ENCODE assay signal across 8 cellular contexts in genomic region chr1:197902454-197903195, GRCh38. TPM values are rescaled to one million over a fixed set of nuclear protein-coding genes. Genes with fewer than 3 reads are reported as not detected.
DNase-seq lines count a peak whose midpoint lies in the region; ATAC-seq and TF ChIP-seq lines count a peak whose summit lies in the region.

Gene C1orf53, plus strand, starts transcription at chr1:197902630. Its CDS starts 20 bp downstream, at chr1:197902650.

- H2AK9ac ChIP-seq in IMR-90 (replicated peaks; ENCODE audit: low read depth, low read length, poor library complexity) = peak within 1 kb of the TSS; percentile 86

- H3K23ac ChIP-seq in IMR-90 (ENCODE audit: low read depth, low read length) = peak within 1 kb of the TSS; percentile 80

- peak within 1 kb of the TSS; percentile 85 for H2BK120ac ChIP-seq in IMR-90 (ENCODE audit: low read depth, low read length)

- no peak for TF ChIP-seq RAD21 in IMR-90 (IDR thresholded peaks at IDR 0.05; ENCODE audit: low read length)

- H4K20me1 ChIP-seq in IMR-90 (ENCODE audit: insufficient read depth, low read length) = no peaks in the 10 kb centered on the region
- no peaks in the 10 kb centered on the region for H4K20me1 ChIP-seq in fibroblast of lung (ENCODE audit: control insufficient read depth, extremely low read depth, insufficient read depth, low read length)

- H3K27me3 ChIP-seq in IMR-90 (ENCODE audit: control insufficient read depth, insufficient read depth, low read length) = peaks cover 7% of the 10 kb centered on the region
- H3K27me3 ChIP-seq in Panc1 (ENCODE audit: control insufficient read depth, insufficient read depth, low read length) = peaks cover 4% of the 10 kb centered on the region
- H3K27me3 ChIP-seq in fibroblast of lung (ENCODE audit: control insufficient read depth, insufficient read depth, low read length) = peaks cover 8% of the 10 kb centered on the region

- TF ChIP-seq POLR2A in IMR-90 (IDR thresholded peaks at IDR 0.05; ENCODE audit: low read depth, low read length) = no peak; the same call in 1 of the 2 replicates

- peaks cover 55% of the 10 kb centered on the region for H3K27me3 Mint-ChIP-seq in activated T-helper 1 cell treated with anti-CD3 and anti-CD28 coated beads, Interleukin-12 subunit alpha, Interleukin-12 subunit beta, Interleukin-2, Interleukin-4 antibody, amounts not matched to agents 30 ng/mL and 10 ng/mL and 1 ng/mL, durations not matched to agents 14 hours and 24 hours and 36 hours (ENCODE audit: insufficient read depth)
- H3K27me3 Mint-ChIP-seq in natural killer cell treated with Interleukin-12 subunit alpha and Interleukin-12 subunit beta and Interleukin-15 and Interleukin-18, amount 100 ng/mL, for 72 hours = peaks cover 31 to 43% of the 10 kb centered on the region in 2 donors

- in situ Hi-C loops in IMR-90 (cut with MboI; ENCODE audit: low sequenced_read_pairs) = loop anchor here (25.0 kb wide), 1 partner anchor 785 kb away; no protein-coding TSS in a partner anchor
- in situ Hi-C loops in Panc1 (cut with HindIII; ENCODE audit: low pct_unique_long_range_greater_than_20kb, low sequenced_read_pairs) = no loop called here

- peak within 1 kb of the TSS; percentile 90 for H3K4me2 ChIP-seq in IMR-90 (ENCODE audit: low read depth, low read length)
- H3K4me2 ChIP-seq in fibroblast of lung (ENCODE audit: extremely low read depth, insufficient read depth, low read length) = peak within 1 kb of the TSS; percentile 91

- peak within 1 kb of the TSS; percentile 85 for H3K18ac ChIP-seq in IMR-90 (ENCODE audit: low read depth, low read length)

- H3K36me3 ChIP-seq in IMR-90 (ENCODE audit: control insufficient read depth, insufficient read depth, low read length) (no peaks in the 10 kb centered on the region), Panc1 (ENCODE audit: control insufficient read depth, insufficient read depth, low read length) (no peaks in the 10 kb centered on the region; the same call in 1 of the 2 replicates), fibroblast of lung (ENCODE audit: control insufficient read depth, insufficient read depth, low read length) (no peaks in the 10 kb centered on the region)

- H2AK5ac ChIP-seq in IMR-90 (ENCODE audit: low read depth, low read length) = 0 out of 2 replicates have a peak within 1 kb of the TSS, but pooled peaks have one; percentile 13

- H4K91ac ChIP-seq in IMR-90 (ENCODE audit: insufficient read depth, low read depth, low read length) = peak within 1 kb of the TSS; percentile 97

- H3K79me2 ChIP-seq in fibroblast of lung (ENCODE audit: control insufficient read depth, insufficient read depth, low read length) = no peaks in the 10 kb centered on the region

- DNase-seq in DMS53 (lab: John Stamatoyannopoulos, UW) = peak; percentile 95
- peak; percentile 86 for DNase-seq in IMR-90
- no peak for DNase-seq in Panc1 (ENCODE audit: low read depth, low spot score)
- peak; percentile 78 for DNase-seq in activated T-helper 1 cell treated with anti-CD3 and anti-CD28 coated beads, Interleukin-12 subunit alpha, Interleukin-12 subunit beta, Interleukin-2, Interleukin-4 antibody, amounts not matched to agents 30 ng/mL and 10 ng/mL and 1 ng/mL, durations not matched to agents 14 hours and 24 hours and 36 hours (ENCODE audit: low spot score)
- peak; percentile 89 to 90 for DNase-seq in fibroblast of lung (ENCODE audit: low read depth in 2 of 2)
- DNase-seq in natural killer cell treated with Interleukin-12 subunit alpha and Interleukin-12 subunit beta and Interleukin-15 and Interleukin-18, amount 100 ng/mL, for 72 hours (ENCODE audit: low spot score) = peak; percentile 91
- DNase-seq in stimulated activated naive CD4-positive, alpha-beta T cell treated with Interleukin-2 at 50 U/mL for 16 hours (lab: John Stamatoyannopoulos, UW) = peak; percentile 76

- peak; percentile 95 for ATAC-seq in GM21576 (IDR thresholded peaks at IDR 0.05; ENCODE audit: unreplicated experiment)
- peak; percentile 99 for ATAC-seq in IMR-90 (ENCODE audit: low read depth)
- ATAC-seq in Panc1 = peak; percentile 99
- ATAC-seq in natural killer cell treated with Interleukin-12 subunit alpha and Interleukin-12 subunit beta and Interleukin-15 and Interleukin-18, amount 100 ng/mL, for 72 hours = peak; percentile 98

- BruUV-seq in IMR-90 (replicated peaks; lab: Mats Ljungman, UMichigan) = no TSS peak
- TSS peak; percentile 85 for BruUV-seq in Panc1 (replicated peaks; lab: Mats Ljungman, UMichigan)

- peak within 1 kb of the TSS; percentile 86 for H3K9ac ChIP-seq in IMR-90 (ENCODE audit: low read depth, low read length)
- peak within 1 kb of the TSS; percentile 83 for H3K9ac ChIP-seq in fibroblast of lung (ENCODE audit: insufficient read depth, low read length)

- peak within 1 kb of the TSS; percentile 83 to 98 for H4K8ac ChIP-seq in IMR-90 (ENCODE audit: low read depth in 2 of 2, low read length in 2 of 2)

- H2BK15ac ChIP-seq in IMR-90 (ENCODE audit: low read depth, low read length) = peak within 1 kb of the TSS; percentile 79; the same call in 1 of the 3 replicates

- H3K4ac ChIP-seq in IMR-90 (ENCODE audit: low read depth, low read length) = peak within 1 kb of the TSS; percentile 89

- peak within 1 kb of the TSS; percentile 89 for H3K27ac ChIP-seq in IMR-90 (ENCODE audit: insufficient read depth, low read length)
- H3K27ac ChIP-seq in Panc1 (ENCODE audit: low read length) = peak within 1 kb of the TSS; percentile 89
- H3K27ac ChIP-seq in fibroblast of lung (ENCODE audit: insufficient read depth, low read length) = peak within 1 kb of the TSS; percentile 75

- H3K4me3 ChIP-seq in IMR-90 (ENCODE audit: insufficient read depth, low read depth, low read length) = peak within 1 kb of the TSS; percentile 82
- H3K4me3 ChIP-seq in Panc1 (ENCODE audit: low read depth in 2 of 2, low read length in 2 of 2) = peak within 1 kb of the TSS; percentile 66 to 75
- H3K4me3 ChIP-seq in fibroblast of lung (replicated peaks in 1 of 4; ENCODE audit: control extremely low read depth in 1 of 4, insufficient read depth in 1 of 4, low read depth in 3 of 4, low read length in 4 of 4) = peak within 1 kb of the TSS; percentile 55 to 80 (median 69)

- intact Hi-C loops in IMR-90 (cut with micrococcal nuclease) (loop anchor here (5.0 kb wide), 1 partner anchor 120 kb away; no protein-coding TSS in a partner anchor), Panc1 (cut with micrococcal nuclease; ENCODE audit: unreplicated experiment) (no loop called here)
- intact Hi-C loops in activated T-helper 1 cell treated with anti-CD3 and anti-CD28 coated beads, Interleukin-12 subunit alpha, Interleukin-12 subunit beta, Interleukin-2, Interleukin-4 antibody, amounts not matched to agents 30 ng/mL and 10 ng/mL and 1 ng/mL, durations not matched to agents 14 hours and 24 hours and 36 hours (cut with micrococcal nuclease) = loop anchor here (1.0 to 10.0 kb wide), 6 partner anchors 8 to 782 kb away; partner anchors contain the start of gene NEK7

- peak within 1 kb of the TSS; percentile 96 for H3K14ac ChIP-seq in IMR-90 (replicated peaks; ENCODE audit: low read depth, low read length)

- H4K5ac ChIP-seq in IMR-90 (ENCODE audit: low read depth, low read length) = peak within 1 kb of the TSS; percentile 96

- dilution Hi-C loops in IMR-90 (cut with HindIII; ENCODE audit: low sequenced_read_pairs, unreplicated experiment) = no loop called here

- H2BK20ac ChIP-seq in IMR-90 (ENCODE audit: low read depth, low read length) = peak within 1 kb of the TSS; percentile 23; the same call in 1 of the 2 replicates

- peaks cover 0 to 3% of the 10 kb centered on the region in 2 experiments; a peak in 1 of 4 replicates for H3K79me1 ChIP-seq in IMR-90 (ENCODE audit: low read depth in 1 of 2, low read length in 2 of 2)

- TF ChIP-seq CTCF in IMR-90 (conservative IDR thresholded peaks at IDR 0.05; ENCODE audit: low read depth, low read length) = no peak
- TF ChIP-seq CTCF in Panc1 (IDR thresholded peaks at IDR 0.05) = no peak
- no peak for TF ChIP-seq CTCF in fibroblast of lung (conservative IDR thresholded peaks at IDR 0.05 in 1 of 2, IDR thresholded peaks at IDR 0.05 in 1 of 2; ENCODE audit: low read depth in 1 of 2, low read length in 2 of 2)

- H3K4me1 ChIP-seq in IMR-90 (ENCODE audit: control insufficient read depth, insufficient read depth, low read length) (no peaks in the 10 kb centered on the region), Panc1 (ENCODE audit: control insufficient read depth, insufficient read depth, low read length) (peaks cover 5% of the 10 kb centered on the region; the same call in 1 of the 2 replicates), fibroblast of lung (ENCODE audit: control insufficient read depth, extremely low read depth, insufficient read depth, low read length) (peaks cover 6% of the 10 kb centered on the region)

- CTCF ChIA-PET in IMR-90 (lab: Yijun Ruan, JAX) (no interaction called here), Panc1 (lab: Charles Lee) (no interaction called here)

- H3K4me1 Mint-ChIP-seq in activated T-helper 1 cell treated with anti-CD3 and anti-CD28 coated beads, Interleukin-12 subunit alpha, Interleukin-12 subunit beta, Interleukin-2, Interleukin-4 antibody, amounts not matched to agents 30 ng/mL and 10 ng/mL and 1 ng/mL, durations not matched to agents 14 hours and 24 hours and 36 hours (ENCODE audit: low read depth) = peaks cover 17% of the 10 kb centered on the region
- H3K4me1 Mint-ChIP-seq in natural killer cell treated with Interleukin-12 subunit alpha and Interleukin-12 subunit beta and Interleukin-15 and Interleukin-18, amount 100 ng/mL, for 72 hours (ENCODE audit: low read depth in 2 of 2) = peaks cover 9 to 18% of the 10 kb centered on the region in 2 donors

- H2AFZ ChIP-seq in IMR-90 (replicated peaks; ENCODE audit: low read length, poor library complexity) (peak within 1 kb of the TSS; percentile 99), fibroblast of lung (ENCODE audit: low read length) (peak within 1 kb of the TSS; percentile 91)

- H3K9me3 ChIP-seq in IMR-90 (ENCODE audit: control insufficient read depth, insufficient read depth, low read length) = no peaks in the 10 kb centered on the region
- H3K9me3 ChIP-seq in Panc1 (ENCODE audit: control insufficient read depth, insufficient read depth, low read depth, low read length) = no peaks in the 10 kb centered on the region
- H3K9me3 ChIP-seq in fibroblast of lung (ENCODE audit: control insufficient read depth, insufficient read depth, low read depth, low read length) = no peaks in the 10 kb centered on the region

- no peaks in the 10 kb centered on the region; the same call in 1 of the 2 replicates for H3K9me1 ChIP-seq in IMR-90 (ENCODE audit: insufficient read depth, low read length)

- peak within 1 kb of the TSS; percentile 85 for H2BK5ac ChIP-seq in IMR-90 (ENCODE audit: low read depth, low read length, poor library complexity, severe bottlenecking)

- peak within 1 kb of the TSS; percentile 91 for H3K4me3 Mint-ChIP-seq in activated T-helper 1 cell treated with anti-CD3 and anti-CD28 coated beads, Interleukin-12 subunit alpha, Interleukin-12 subunit beta, Interleukin-2, Interleukin-4 antibody, amounts not matched to agents 30 ng/mL and 10 ng/mL and 1 ng/mL, durations not matched to agents 14 hours and 24 hours and 36 hours
- peak within 1 kb of the TSS; percentile 91 for H3K4me3 Mint-ChIP-seq in natural killer cell treated with Interleukin-12 subunit alpha and Interleukin-12 subunit beta and Interleukin-15 and Interleukin-18, amount 100 ng/mL, for 72 hours

- no peaks in the 10 kb centered on the region for H3K9me3 Mint-ChIP-seq in activated T-helper 1 cell treated with anti-CD3 and anti-CD28 coated beads, Interleukin-12 subunit alpha, Interleukin-12 subunit beta, Interleukin-2, Interleukin-4 antibody, amounts not matched to agents 30 ng/mL and 10 ng/mL and 1 ng/mL, durations not matched to agents 14 hours and 24 hours and 36 hours
- no peaks in the 10 kb centered on the region for H3K9me3 Mint-ChIP-seq in natural killer cell treated with Interleukin-12 subunit alpha and Interleukin-12 subunit beta and Interleukin-15 and Interleukin-18, amount 100 ng/mL, for 72 hours

- POLR2A ChIA-PET in IMR-90 (lab: Charles Lee; ENCODE audit: unreplicated experiment) (interaction anchor here (0.5 to 0.6 kb wide), 3 partner anchors 15 to 243 kb away, joined by 3 to 5 read pairs (median 3); no protein-coding TSS in a partner anchor), Panc1 (lab: Charles Lee) (no interaction called here)

- peaks cover 4% of the 10 kb centered on the region for H3K36me3 Mint-ChIP-seq in activated T-helper 1 cell treated with anti-CD3 and anti-CD28 coated beads, Interleukin-12 subunit alpha, Interleukin-12 subunit beta, Interleukin-2, Interleukin-4 antibody, amounts not matched to agents 30 ng/mL and 10 ng/mL and 1 ng/mL, durations not matched to agents 14 hours and 24 hours and 36 hours (ENCODE audit: low read depth)
- no peaks in the 10 kb centered on the region for H3K36me3 Mint-ChIP-seq in natural killer cell treated with Interleukin-12 subunit alpha and Interleukin-12 subunit beta and Interleukin-15 and Interleukin-18, amount 100 ng/mL, for 72 hours

- peak within 1 kb of the TSS; percentile 93 for H3K27ac Mint-ChIP-seq in activated T-helper 1 cell treated with anti-CD3 and anti-CD28 coated beads, Interleukin-12 subunit alpha, Interleukin-12 subunit beta, Interleukin-2, Interleukin-4 antibody, amounts not matched to agents 30 ng/mL and 10 ng/mL and 1 ng/mL, durations not matched to agents 14 hours and 24 hours and 36 hours
- peak within 1 kb of the TSS; percentile 58 to 71 for H3K27ac Mint-ChIP-seq in natural killer cell treated with Interleukin-12 subunit alpha and Interleukin-12 subunit beta and Interleukin-15 and Interleukin-18, amount 100 ng/mL, for 72 hours

- 0% methylated on average over 54 of the region's 90 CpGs; no CpG with 5 or more reads in 1 of the 2 experiments for WGBS in IMR-90 (ENCODE audit: extremely low coverage in 2 of 2, insufficient read length in 1 of 2), 2 experiments

- peak within 1 kb of the TSS; percentile 76 for H3K56ac ChIP-seq in IMR-90 (ENCODE audit: extremely low read depth, insufficient read depth, low read length)

RNA-seq across cellular contexts. Expression of gene C1orf53, which starts in this region (rescaled TPM):
- 4.2 and 4.8 TPM in 2 replicates for total RNA-seq in IMR-90 (2012; rRNA removed)
- polyA plus RNA-seq in IMR-90 (2012; rRNA removed) = 7.0 and 8.0 TPM in 2 replicates
- polyA plus RNA-seq in IMR-90 (2012; cell fraction: cytosol; rRNA removed) = 12.1 and 15.5 TPM in 2 replicates
- 4.8 and 5.6 TPM in 2 replicates for polyA plus RNA-seq in IMR-90 (2012; cell fraction: nucleus; rRNA removed; ENCODE audit: low replicate concordance)
- 7.2 TPM for total RNA-seq in Panc1 (2021; ENCODE audit: unreplicated experiment)
- 5.8 TPM for polyA plus RNA-seq in Panc1 (2012; ENCODE audit: insufficient read length)
- 0.81 and 1.3 TPM in 2 replicates for total RNA-seq in activated T-helper 1 cell treated with anti-CD3 and anti-CD28 coated beads, Interleukin-12 subunit alpha, Interleukin-12 subunit beta, Interleukin-2, Interleukin-4 antibody, amounts not matched to agents 30 ng/mL and 10 ng/mL and 1 ng/mL, durations not matched to agents 14 hours and 24 hours and 36 hours
- 1.8 and 3.0 TPM in 2 replicates for total RNA-seq in fibroblast of lung
- 3.3 and 4.6 TPM in 2 replicates for polyA plus RNA-seq in fibroblast of lung
- polyA plus RNA-seq in fibroblast of lung (2012) = 3.8 and 8.1 TPM in 2 replicates
- polyA minus RNA-seq in fibroblast of lung (ENCODE audit: low replicate concordance) = not detected in 2 replicates
- total RNA-seq in natural killer cell treated with Interleukin-12 subunit alpha and Interleukin-12 subunit beta and Interleukin-15 and Interleukin-18, amount 100 ng/mL, for 72 hours = 1 to 10 TPM in 1 of 2 donors, not detected in 1; 1.8 TPM
